8 cellular contexts compared by ENCODE assay signal in the genomic region with DNA sequence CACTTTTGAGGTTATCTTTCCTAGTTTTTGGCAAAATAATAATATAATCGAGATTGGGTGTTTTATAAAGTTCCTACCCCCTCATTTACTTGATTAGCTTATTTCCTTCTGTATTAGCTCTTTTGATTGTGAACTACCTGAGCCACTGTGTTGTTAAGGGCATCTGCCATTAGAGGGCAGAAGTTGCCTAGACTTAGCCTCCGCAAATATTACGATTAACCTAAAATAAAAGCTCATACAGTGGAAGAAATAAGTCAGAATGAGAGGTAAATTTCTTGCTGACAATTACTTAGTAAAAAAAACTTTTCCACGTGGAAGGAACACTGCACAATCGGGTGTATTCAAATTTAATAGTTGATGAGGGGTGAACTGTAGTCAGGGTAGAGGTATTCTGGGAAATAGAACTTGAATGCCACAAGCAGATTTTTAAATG. TPM values are rescaled to one million over a fixed set of nuclear protein-coding genes. Genes with fewer than 3 reads are reported as not detected.
DNase-seq lines count a peak whose midpoint lies in the region; ATAC-seq and TF ChIP-seq lines count a peak whose summit lies in the region.

No MANE protein-coding gene starts in this region.

- no TSS peak for BruUV-seq in mammary epithelial cell (replicated peaks; lab: Mats Ljungman, UMichigan)

- in situ Hi-C loops in mammary epithelial cell (cut with MboI; ENCODE audit: low sequenced_read_pairs in 2 of 2): loop anchor here in 1 of 2 donors (10.0 kb wide), 1 partner anchor 60 kb away; no protein-coding TSS in a partner anchor

- H3K4me1 ChIP-seq in KMS-11 (ENCODE audit: low read depth, poor library complexity, severe bottlenecking): peaks cover 43% of the 10 kb centered on the region
- H3K4me1 ChIP-seq in mammary epithelial cell (ENCODE audit: insufficient read depth, low read length): peaks cover 19% of the 10 kb centered on the region

- 3% methylated on average over 5 of the region's 5 CpGs for WGBS in mammary epithelial cell (ENCODE audit: low coverage, missing lambda C conversion rate)

- no peak; the same call in 1 of the 2 replicates for TF ChIP-seq CTCF in KMS-11 (conservative IDR thresholded peaks at IDR 0.05; ENCODE audit: low read depth, low read length)
- peak; percentile 83 to 91 for TF ChIP-seq CTCF in mammary epithelial cell (conservative IDR thresholded peaks at IDR 0.05 in 1 of 2, IDR thresholded peaks at IDR 0.05 in 1 of 2; ENCODE audit: extremely low read depth in 1 of 2, insufficient read depth in 1 of 2, low read depth in 1 of 2, low read length in 2 of 2)

- peak overlapping the region; percentile 83 to 84 for H3K4me3 Mint-ChIP-seq in stimulated activated naive B cell treated with anti-CD40 and anti-IgM and Interleukin-4, amounts not matched to agents 10 μg/mL and 1 μg/mL and 100 μg/mL, for 72 hours

- H3K27ac Mint-ChIP-seq in stimulated activated naive B cell treated with anti-CD40 and anti-IgM and Interleukin-4, amounts not matched to agents 10 μg/mL and 1 μg/mL and 100 μg/mL, for 72 hours: peak overlapping the region; percentile 81

- H3K4me2 ChIP-seq in KMS-11 (peak overlapping the region; percentile 80), mammary epithelial cell (ENCODE audit: insufficient read depth, low read depth, low read length) (peak overlapping the region; percentile 81)

- peak overlapping the region; percentile 1; the same call in 1 of the 2 replicates for H3K27ac ChIP-seq in KMS-11
- no peak overlapping the region for H3K27ac ChIP-seq in SK-N-MC
- H3K27ac ChIP-seq in mammary epithelial cell (ENCODE audit: insufficient read depth, low read depth, low read length): peak overlapping the region; percentile 29

- no peaks in the 10 kb centered on the region for H3K27me3 Mint-ChIP-seq in stimulated activated naive B cell treated with anti-CD40 and anti-IgM and Interleukin-4, amounts not matched to agents 10 μg/mL and 1 μg/mL and 100 μg/mL, for 72 hours

- CTCF ChIA-PET in mammary epithelial cell (lab: Charles Lee; ENCODE audit: low non-redundant PET): interaction anchor here (0.5 to 1.1 kb wide), 12 partner anchors 28 to 440 kb away, joined by 3 to 10 read pairs (median 4); partner anchors contain the start of gene LIN9

- no peaks in the 10 kb centered on the region for H3K9me3 Mint-ChIP-seq in stimulated activated naive B cell treated with anti-CD40 and anti-IgM and Interleukin-4, amounts not matched to agents 10 μg/mL and 1 μg/mL and 100 μg/mL, for 72 hours

- H3K9ac ChIP-seq in KMS-11 (peak overlapping the region; percentile 89; the same call in 1 of the 2 replicates), SK-N-MC (ENCODE audit: insufficient read length) (peak overlapping the region; percentile 64), mammary epithelial cell (ENCODE audit: insufficient read depth, low read length) (no peak overlapping the region)

- DNase-seq in NCI-H748 (lab: John Stamatoyannopoulos, UW; ENCODE audit: unreplicated experiment) (peak; percentile 58), NCI-H748 treated with DMSO at 0.1 percent for 48 hours (lab: John Stamatoyannopoulos, UW) (no peak), SK-N-MC (ENCODE audit: low read depth, low spot score) (no peak), mammary epithelial cell (peak; percentile 59), left colon (peak in 1 of 2 donors; percentile 50)
- no peak for DNase-seq in stimulated activated naive B cell treated with anti-CD40 and anti-IgM and Interleukin-4, amounts not matched to agents 10 μg/mL and 1 μg/mL and 100 μg/mL, for 72 hours

- H3K36me3 Mint-ChIP-seq in stimulated activated naive B cell treated with anti-CD40 and anti-IgM and Interleukin-4, amounts not matched to agents 10 μg/mL and 1 μg/mL and 100 μg/mL, for 72 hours: peaks cover 40 to 47% of the 10 kb centered on the region in 2 donors

- H3K4me3 ChIP-seq in KMS-11 (IDR thresholded peaks at IDR 0.05; ENCODE audit: insufficient read depth, low read depth, low read length) (peak overlapping the region; percentile 74), SK-N-MC (peak overlapping the region; percentile 96), mammary epithelial cell (replicated peaks in 1 of 3; ENCODE audit: insufficient read depth in 1 of 3, low read depth in 2 of 3, low read length in 3 of 3) (peak overlapping the region; percentile 86 to 99 (median 91))

- H3K36me3 ChIP-seq in KMS-11 (ENCODE audit: insufficient read depth) (peaks cover 18% of the 10 kb centered on the region; the same call in 1 of the 2 replicates), SK-N-MC (ENCODE audit: insufficient read depth, low read length) (peaks cover 50% of the 10 kb centered on the region), mammary epithelial cell (ENCODE audit: insufficient read depth, low read length) (peaks cover 24% of the 10 kb centered on the region)

- H2AFZ ChIP-seq in KMS-11 (ENCODE audit: low read depth) (no peak overlapping the region), mammary epithelial cell (ENCODE audit: low read depth, low read length) (no peak overlapping the region)

- H3K9me3 ChIP-seq in SK-N-MC (ENCODE audit: low read depth, low read length) (no peaks in the 10 kb centered on the region), mammary epithelial cell (replicated peaks; ENCODE audit: insufficient read depth, low read length) (no peaks in the 10 kb centered on the region)

- intact Hi-C loops in mammary epithelial cell (cut with micrococcal nuclease): loop anchor here (1.0 to 5.0 kb wide), 4 partner anchors 18 to 590 kb away; partner anchors contain the start of gene SRP9
- intact Hi-C loops in left colon (cut with DNase I, micrococcal nuclease): loop anchor here (5.0 to 10.0 kb wide), 2 partner anchors 57 to 60 kb away; no protein-coding TSS in a partner anchor

- ATAC-seq in left colon: peak; percentile 12
- no peak for ATAC-seq in stimulated activated naive B cell treated with anti-CD40 and anti-IgM and Interleukin-4, amounts not matched to agents 10 μg/mL and 1 μg/mL and 100 μg/mL, for 72 hours (replicated peaks)
- no peak for ATAC-seq in GM21447 (IDR thresholded peaks at IDR 0.05; ENCODE audit: unreplicated experiment)

- peaks cover 58% of the 10 kb centered on the region for H4K20me1 ChIP-seq in KMS-11 (ENCODE audit: insufficient read depth)
- peaks cover 4% of the 10 kb centered on the region for H4K20me1 ChIP-seq in mammary epithelial cell (ENCODE audit: insufficient read depth, low read length)

- H3K79me2 ChIP-seq in KMS-11 (ENCODE audit: insufficient read depth, low read depth): peaks cover 72% of the 10 kb centered on the region
- peaks cover 72% of the 10 kb centered on the region for H3K79me2 ChIP-seq in mammary epithelial cell (ENCODE audit: insufficient read depth, low read length)

- no peaks in the 10 kb centered on the region for H3K27me3 ChIP-seq in KMS-11 (ENCODE audit: insufficient read depth, low read depth)
- H3K27me3 ChIP-seq in mammary epithelial cell (ENCODE audit: insufficient read depth, low read length): no peaks in the 10 kb centered on the region

- H3K4me1 Mint-ChIP-seq in stimulated activated naive B cell treated with anti-CD40 and anti-IgM and Interleukin-4, amounts not matched to agents 10 μg/mL and 1 μg/mL and 100 μg/mL, for 72 hours: peaks cover 26 to 57% of the 10 kb centered on the region in 2 donors

- dilution Hi-C loops in mammary epithelial cell (cut with HindIII; ENCODE audit: low sequenced_read_pairs): no loop called here

RNA-seq across cellular contexts. Expression of gene H3-3A, which starts 2.3 kb away (rescaled TPM):
- total RNA-seq in mammary epithelial cell (100 to 1,000 TPM; 209 to 262 TPM), left colon (100 to 1,000 TPM; 743 to 759 TPM)
- polyA plus RNA-seq in mammary epithelial cell: 394 TPM
- 16.2 TPM for polyA minus RNA-seq in mammary epithelial cell

Comparison
In these comparisons a context has a peak if more than half of its experiments do, and no peak if none do; other contexts are left out.
1. DNase-seq: peak in NCI-H748 (single experiment) and mammary epithelial cell (single experiment); none in NCI-H748 treated with DMSO at 0.1 percent for 48 hours (single experiment), SK-N-MC (single experiment) and stimulated activated naive B cell treated with anti-CD40 and anti-IgM and Interleukin-4, amounts not matched to agents 10 μg/mL and 1 μg/mL and 100 μg/mL, for 72 hours (single experiment).
2. Peak in every context shown above with its lines, with median percentiles within 50 percentile points of each other: H3K4me3 ChIP-seq.